In the genomic region with DNA sequence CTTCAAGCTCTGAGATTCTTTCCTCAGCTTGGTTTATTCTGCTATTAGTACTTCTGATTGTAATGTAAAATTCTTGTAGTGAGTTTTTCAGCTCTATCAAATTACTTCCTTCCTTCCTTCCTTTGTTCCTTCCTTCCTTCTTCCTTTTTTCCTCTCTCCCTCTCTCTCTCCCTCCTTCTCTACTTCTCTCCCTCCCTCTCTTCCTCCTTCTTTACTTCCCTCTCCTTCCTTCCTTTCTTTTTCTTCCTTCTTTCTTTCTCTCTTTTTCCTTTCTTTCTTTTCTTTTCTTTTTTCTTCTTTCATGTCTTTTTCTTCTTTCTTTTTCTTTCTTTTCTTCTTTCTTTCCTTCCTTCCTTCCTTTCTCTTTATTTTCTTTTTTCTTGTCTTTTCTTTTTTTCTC, we compare ENCODE assay signal across 11 cellular contexts.
"Had no signal": no experiment of that assay in that cellular context is flagged by ENCODE, and none has a peak within 500 bp of the region (broad histone marks: within the 10 kb centered on the region; RNA-seq: fewer than 3 reads in every experiment).

No MANE protein-coding gene starts in this region.

- H3K4me1 Mint-ChIP-seq: GM23338, H9 had no signal

- ATAC-seq: GM23338, HCT116 had no signal

- H3K4me1 ChIP-seq: HAP-1 had no signal

- H3K9ac ChIP-seq: GM23248 had no signal

- H3K4me2 ChIP-seq: GM23338 had no signal

- H3K4me3 ChIP-seq: GM23248, GM23338, HAP-1 had no signal

- FAIRE-seq: H1, H54 had no signal

- H3K27ac Mint-ChIP-seq: GM23338, H9, HFFc6 had no signal

- DNase-seq: GM23248, GOT3, H7, H9, HCEC 1CT, HFFc6 had no signal

- H3K4me3 Mint-ChIP-seq: GM23338, H9, HFFc6 had no signal

- H3K36me3 ChIP-seq: HAP-1 had no signal

- H3K27ac ChIP-seq: GM23248 had no signal

- H2AFZ ChIP-seq: GM23248, GM23338 had no signal
